Comparison of ENCODE assay signal across 20 cellular contexts in genomic region chr22:48096846-48097665, GRCh38.
DNase-seq lines count a peak whose midpoint lies in the region; ATAC-seq and TF ChIP-seq lines count a peak whose summit lies in the region.
"Had no signal": no experiment of that assay in that cellular context is flagged by ENCODE, and none has a peak within 500 bp of the region (broad histone marks: within the 10 kb centered on the region; RNA-seq: fewer than 3 reads in every experiment).

No MANE protein-coding gene starts in this region.

- peaks cover 8% of the 10 kb centered on the region; the same call in 1 of the 2 replicates for H3F3A ChIP-seq in Loucy (ENCODE audit: low read depth)

- TF ChIP-seq CTCF in Loucy (conservative IDR thresholded peaks at IDR 0.05; ENCODE audit: low read length) (no peak), endodermal cell (conservative IDR thresholded peaks at IDR 0.05) (no peak), uterus (IDR thresholded peaks at IDR 0.05) (no peak), HFFc6 (IDR thresholded peaks at IDR 0.05) (no peak)

- DNase-seq in activated naive CD8-positive, alpha-beta T cell treated with anti-CD3 and anti-CD28 coated beads for 36 hours = no peak
- DNase-seq in activated naive CD8-positive, alpha-beta T cell treated with anti-CD3 and anti-CD28 coated beads, Interleukin-2, amount 50 U/mL, for 24 hours = no peak
- peak; percentile 50 for DNase-seq in endodermal cell
- peak; percentile 1 to 6 for DNase-seq in uterus
- no peak for DNase-seq in HFFc6
- DNase-seq: activated T-cell treated with anti-CD3 and anti-CD28 coated beads, Interleukin-2, amount 50 U/mL, for 72 hours; anterior cingulate cortex; mesenchymal stem cell; NCI-H1436; NCI-H446 treated with DMSO at 0.1 percent for 48 hours; nucleus accumbens; stimulated activated CD4-positive, alpha-beta T cell treated with anti-CD3 and anti-CD28 coated beads, Interleukin-4, amount 100 ng/mL, for 1 hour had no signal

- H3K27ac ChIP-seq in endodermal cell (ENCODE audit: low read depth, low read length) = no peak overlapping the region
- H3K27ac ChIP-seq in uterus = no peak overlapping the region
- H3K27ac ChIP-seq: epithelial cell of prostate, right lobe of liver, VCaP had no signal

- H3K4me3 Mint-ChIP-seq in activated naive CD8-positive, alpha-beta T cell treated with anti-CD3 and anti-CD28 coated beads for 36 hours = no peak overlapping the region
- no peak overlapping the region for H3K4me3 Mint-ChIP-seq in activated naive CD8-positive, alpha-beta T cell treated with anti-CD3 and anti-CD28 coated beads, Interleukin-2, amount 50 U/mL, for 24 hours
- no peak overlapping the region for H3K4me3 Mint-ChIP-seq in endodermal cell
- H3K4me3 Mint-ChIP-seq in HFFc6 = no peak overlapping the region

- no peaks in the 10 kb centered on the region for H3K79me2 ChIP-seq in Loucy (ENCODE audit: insufficient read depth, low read length)

- no peak for TF ChIP-seq POLR2A in uterus (IDR thresholded peaks at IDR 0.05)

- H3K4me1 ChIP-seq in Loucy (ENCODE audit: insufficient read depth, low read length, poor library complexity, severe bottlenecking) = peaks cover 57% of the 10 kb centered on the region
- H3K4me1 ChIP-seq in endodermal cell (ENCODE audit: control insufficient read depth, insufficient read depth, low read length) = no peaks in the 10 kb centered on the region
- H3K4me1 ChIP-seq in uterus = no peaks in the 10 kb centered on the region
- H3K4me1 ChIP-seq: right lobe of liver, upper lobe of left lung had no signal

- H3K36me3 ChIP-seq in Loucy (ENCODE audit: insufficient read depth, low read length) = no peaks in the 10 kb centered on the region
- no peaks in the 10 kb centered on the region for H3K36me3 ChIP-seq in endodermal cell (ENCODE audit: control insufficient read depth, insufficient read depth, low read length)
- H3K36me3 ChIP-seq in uterus = no peaks in the 10 kb centered on the region
- H3K36me3 ChIP-seq: right lobe of liver, upper lobe of left lung had no signal

- H3K9me3 ChIP-seq in Loucy (ENCODE audit: insufficient read depth, low read depth, low read length) (no peaks in the 10 kb centered on the region), endodermal cell (ENCODE audit: control insufficient read depth, low read length) (no peaks in the 10 kb centered on the region), uterus (no peaks in the 10 kb centered on the region)
- H3K9me3 ChIP-seq: right lobe of liver, upper lobe of left lung had no signal

- no peak overlapping the region for H2AFZ ChIP-seq in Loucy (ENCODE audit: low read length)

- peak overlapping the region; percentile 59 for H3K4me3 ChIP-seq in Loucy (ENCODE audit: low read length, poor library complexity, severe bottlenecking)
- H3K4me3 ChIP-seq in endodermal cell (ENCODE audit: low read length) = no peak overlapping the region
- H3K4me3 ChIP-seq in uterus = no peak overlapping the region
- H3K4me3 ChIP-seq: K562, right lobe of liver, upper lobe of left lung had no signal

- H3K36me3 Mint-ChIP-seq in activated naive CD8-positive, alpha-beta T cell treated with anti-CD3 and anti-CD28 coated beads for 36 hours = no peaks in the 10 kb centered on the region
- no peaks in the 10 kb centered on the region for H3K36me3 Mint-ChIP-seq in activated naive CD8-positive, alpha-beta T cell treated with anti-CD3 and anti-CD28 coated beads, Interleukin-2, amount 50 U/mL, for 24 hours (ENCODE audit: low read depth)
- H3K36me3 Mint-ChIP-seq in endodermal cell (ENCODE audit: low read depth) (no peaks in the 10 kb centered on the region), HFFc6 (ENCODE audit: low read depth) (peaks cover 9% of the 10 kb centered on the region; the same call in 1 of the 2 replicates)

- no peaks in the 10 kb centered on the region for H3K9me3 Mint-ChIP-seq in activated naive CD8-positive, alpha-beta T cell treated with anti-CD3 and anti-CD28 coated beads for 36 hours
- no peaks in the 10 kb centered on the region for H3K9me3 Mint-ChIP-seq in activated naive CD8-positive, alpha-beta T cell treated with anti-CD3 and anti-CD28 coated beads, Interleukin-2, amount 50 U/mL, for 24 hours
- H3K9me3 Mint-ChIP-seq in endodermal cell (no peaks in the 10 kb centered on the region), HFFc6 (peaks cover 70% of the 10 kb centered on the region)
- H3K9me3 Mint-ChIP-seq: activated T-cell treated with anti-CD3 and anti-CD28 coated beads, Interleukin-2, amount 50 U/mL, for 72 hours had no signal

- no peaks in the 10 kb centered on the region for H3K27me3 ChIP-seq in Loucy (ENCODE audit: insufficient read depth, low read length, poor library complexity, severe bottlenecking)
- no peaks in the 10 kb centered on the region for H3K27me3 ChIP-seq in endodermal cell (ENCODE audit: control insufficient read depth, insufficient read depth, low read length, poor library complexity, severe bottlenecking)
- no peaks in the 10 kb centered on the region for H3K27me3 ChIP-seq in uterus
- H3K27me3 ChIP-seq: right lobe of liver, upper lobe of left lung had no signal

- H3K9ac ChIP-seq in Loucy (ENCODE audit: low read depth, low read length, poor library complexity, severe bottlenecking) (peak overlapping the region; percentile 70), endodermal cell (ENCODE audit: extremely low read depth, low read length, poor library complexity, severe bottlenecking) (no peak overlapping the region)

- H3K27me3 Mint-ChIP-seq in activated naive CD8-positive, alpha-beta T cell treated with anti-CD3 and anti-CD28 coated beads for 36 hours = peaks cover 5% of the 10 kb centered on the region
- H3K27me3 Mint-ChIP-seq in activated naive CD8-positive, alpha-beta T cell treated with anti-CD3 and anti-CD28 coated beads, Interleukin-2, amount 50 U/mL, for 24 hours = peaks cover 2% of the 10 kb centered on the region
- H3K27me3 Mint-ChIP-seq in endodermal cell (ENCODE audit: insufficient read depth) = no peaks in the 10 kb centered on the region
- H3K27me3 Mint-ChIP-seq in HFFc6 (ENCODE audit: insufficient read depth) = no peaks in the 10 kb centered on the region; the same call in 1 of the 2 replicates

- intact Hi-C loops in uterus (cut with DNase I; ENCODE audit: low total_unique reads) = no loop called here

- H4K20me1 ChIP-seq in Loucy (ENCODE audit: insufficient read depth, low read length, poor library complexity, severe bottlenecking) = no peaks in the 10 kb centered on the region

- 83 to 90% methylated on average over 5 to 13 of the region's 13 CpGs for WGBS in endodermal cell (ENCODE audit: insufficient coverage in 1 of 2, insufficient read length in 1 of 2), 2 experiments

- peaks cover 18% of the 10 kb centered on the region for H3K4me1 Mint-ChIP-seq in activated naive CD8-positive, alpha-beta T cell treated with anti-CD3 and anti-CD28 coated beads for 36 hours
- H3K4me1 Mint-ChIP-seq in activated naive CD8-positive, alpha-beta T cell treated with anti-CD3 and anti-CD28 coated beads, Interleukin-2, amount 50 U/mL, for 24 hours = peaks cover 36% of the 10 kb centered on the region
- H3K4me1 Mint-ChIP-seq in endodermal cell (no peaks in the 10 kb centered on the region), HFFc6 (ENCODE audit: low read depth) (no peaks in the 10 kb centered on the region)

- peak overlapping the region; percentile 82 for H3K4me2 ChIP-seq in Loucy (ENCODE audit: low read depth, low read length, poor library complexity, severe bottlenecking)

- H3K27ac Mint-ChIP-seq in activated naive CD8-positive, alpha-beta T cell treated with anti-CD3 and anti-CD28 coated beads for 36 hours = peak overlapping the region; percentile 70
- no peak overlapping the region for H3K27ac Mint-ChIP-seq in activated naive CD8-positive, alpha-beta T cell treated with anti-CD3 and anti-CD28 coated beads, Interleukin-2, amount 50 U/mL, for 24 hours
- H3K27ac Mint-ChIP-seq in endodermal cell = no peak overlapping the region
- H3K27ac Mint-ChIP-seq in HFFc6 = no peak overlapping the region

- H3K9me2 ChIP-seq in Loucy (replicated peaks; ENCODE audit: low read depth, low read length) = no peaks in the 10 kb centered on the region

- no peak for ATAC-seq in activated naive CD8-positive, alpha-beta T cell treated with anti-CD3 and anti-CD28 coated beads, Interleukin-2, amount 50 U/mL, for 24 hours
- ATAC-seq in GM18519 (IDR thresholded peaks at IDR 0.05; ENCODE audit: low FRiP score, unreplicated experiment) (no peak), HG02610 (IDR thresholded peaks at IDR 0.05; ENCODE audit: unreplicated experiment) (no peak)
- ATAC-seq: K562 had no signal

Comparison
In these comparisons a context has a peak if more than half of its experiments do, and no peak if none do; other contexts are left out.
1. DNase-seq: peak in endodermal cell (single experiment) and uterus (2 of 2); none in activated naive CD8-positive, alpha-beta T cell treated with anti-CD3 and anti-CD28 coated beads for 36 hours (single experiment), activated naive CD8-positive, alpha-beta T cell treated with anti-CD3 and anti-CD28 coated beads, Interleukin-2, amount 50 U/mL, for 24 hours (single experiment) and HFFc6 (single experiment).